14 cellular contexts compared by ENCODE assay signal in the genomic region with DNA sequence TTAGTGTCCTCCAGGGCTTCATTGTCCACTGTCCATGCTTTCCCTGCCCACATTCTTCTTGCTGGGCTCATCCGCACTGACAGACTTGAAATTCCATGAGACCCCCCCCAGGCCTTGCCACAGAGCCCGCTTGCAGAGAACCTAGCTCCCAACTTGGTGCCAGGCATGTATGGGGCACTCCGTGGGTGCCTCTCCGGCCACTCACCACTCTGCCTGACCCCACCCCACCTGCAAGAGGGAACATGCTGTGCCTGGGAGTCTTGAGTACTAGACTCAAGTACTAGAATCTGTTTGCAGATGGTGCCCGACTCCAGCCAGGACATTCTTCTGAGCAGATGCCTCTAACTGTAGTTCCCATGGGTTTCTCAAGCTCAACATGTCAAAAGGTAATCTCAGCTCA. TPM values are rescaled to one million over a fixed set of nuclear protein-coding genes. Genes with fewer than 3 reads are reported as not detected.
DNase-seq lines count a peak whose midpoint lies in the region; ATAC-seq and TF ChIP-seq lines count a peak whose summit lies in the region.
"Had no signal": no experiment of that assay in that cellular context is flagged by ENCODE, and none has a peak within 500 bp of the region (broad histone marks: within the 10 kb centered on the region; RNA-seq: fewer than 3 reads in every experiment).

No MANE protein-coding gene starts in this region.

- DNase-seq in T-helper 1 cell (no peak), HEK293T (ENCODE audit: extremely low spot score) (no peak), putamen (ENCODE audit: low spot score) (no peak)
- no peak for DNase-seq in activated CD4-positive, alpha-beta memory T cell treated with anti-CD3 and anti-CD28 coated beads, Interleukin-2, amount 10 ng/mL, durations not matched to agents 7 days and 5 days
- DNase-seq: 8988T; DND-41; KG1; NCI-H2227 treated with DMSO at 0.1 percent for 48 hours; stimulated activated naive CD4-positive, alpha-beta T cell had no signal

- H3K27me3 ChIP-seq in gastroesophageal sphincter: no peaks in the 10 kb centered on the region
- H3K27me3 ChIP-seq: body of pancreas had no signal

- 20 to 83% methylated on average over 1 of the region's 5 CpGs for WGBS in gastroesophageal sphincter (ENCODE audit: low coverage in 1 of 2), 2 donors

- H3K27ac ChIP-seq in gastroesophageal sphincter (peak overlapping the region in 3 of 4 donors; percentile 19 to 59 (median 29)), skin epidermis (peak overlapping the region in 18 of 21 experiments; percentile 16 to 84 (median 62))
- H3K27ac ChIP-seq: body of pancreas had no signal

- H3K36me3 Mint-ChIP-seq in T-helper 1 cell treated with Interleukin-12 subunit alpha and Interleukin-12 subunit beta and Interleukin-4 antibody, amounts not matched to agents 30 μg/mL and 1 μg/mL, for 36 hours (ENCODE audit: low read depth): peaks cover 26% of the 10 kb centered on the region
- peaks cover 18% of the 10 kb centered on the region for H3K36me3 Mint-ChIP-seq in activated CD4-positive, alpha-beta memory T cell treated with anti-CD3 and anti-CD28 coated beads, Interleukin-2, amount 10 ng/mL, durations not matched to agents 7 days and 5 days (ENCODE audit: low read depth)

- no peak for TF ChIP-seq POLR2A in gastroesophageal sphincter (IDR thresholded peaks at IDR 0.05)

- no peak for TF ChIP-seq CTCF in gastroesophageal sphincter (IDR thresholded peaks at IDR 0.05)

- no peak overlapping the region for H3K4me3 ChIP-seq in gastroesophageal sphincter
- no peak overlapping the region for H3K4me3 ChIP-seq in skin epidermis
- H3K4me3 ChIP-seq: body of pancreas had no signal

- no peaks in the 10 kb centered on the region for H3K9me3 Mint-ChIP-seq in T-helper 1 cell treated with Interleukin-12 subunit alpha and Interleukin-12 subunit beta and Interleukin-4 antibody, amounts not matched to agents 30 μg/mL and 1 μg/mL, for 36 hours
- no peaks in the 10 kb centered on the region for H3K9me3 Mint-ChIP-seq in activated CD4-positive, alpha-beta memory T cell treated with anti-CD3 and anti-CD28 coated beads, Interleukin-2, amount 10 ng/mL, durations not matched to agents 7 days and 5 days

- no peaks in the 10 kb centered on the region for H3K9me3 ChIP-seq in gastroesophageal sphincter
- H3K9me3 ChIP-seq: body of pancreas had no signal

- peaks cover 75% of the 10 kb centered on the region for H3K4me1 Mint-ChIP-seq in T-helper 1 cell treated with Interleukin-12 subunit alpha and Interleukin-12 subunit beta and Interleukin-4 antibody, amounts not matched to agents 30 μg/mL and 1 μg/mL, for 36 hours (ENCODE audit: low read depth)
- H3K4me1 Mint-ChIP-seq in activated CD4-positive, alpha-beta memory T cell treated with anti-CD3 and anti-CD28 coated beads, Interleukin-2, amount 10 ng/mL, durations not matched to agents 7 days and 5 days: peaks cover 68% of the 10 kb centered on the region

- no peaks in the 10 kb centered on the region for H3K27me3 Mint-ChIP-seq in T-helper 1 cell treated with Interleukin-12 subunit alpha and Interleukin-12 subunit beta and Interleukin-4 antibody, amounts not matched to agents 30 μg/mL and 1 μg/mL, for 36 hours (ENCODE audit: low read depth)
- H3K27me3 Mint-ChIP-seq in activated CD4-positive, alpha-beta memory T cell treated with anti-CD3 and anti-CD28 coated beads, Interleukin-2, amount 10 ng/mL, durations not matched to agents 7 days and 5 days: no peaks in the 10 kb centered on the region

- ATAC-seq in gastroesophageal sphincter: no peak
- no peak for ATAC-seq in GM19351 (IDR thresholded peaks at IDR 0.05; ENCODE audit: unreplicated experiment)
- ATAC-seq: body of pancreas had no signal

- no peak for TF ChIP-seq EP300 in gastroesophageal sphincter (IDR thresholded peaks at IDR 0.05)

- CTCF ChIA-PET in activated CD4-positive, alpha-beta memory T cell treated with anti-CD3 and anti-CD28 coated beads, Interleukin-2, amount 10 ng/mL, durations not matched to agents 7 days and 5 days (lab: Charles Lee): interaction anchor here (0.6 to 7.5 kb wide), 10 partner anchors 12 to 1104 kb away, joined by 3 to 65 read pairs (median 4); partner anchors contain the start of gene CNPY3
- CTCF ChIA-PET in HEK293T (lab: Yijun Ruan, JAX): no interaction called here

- peaks cover 0 to 29% (median 0%) of the 10 kb centered on the region in 3 donors for H3K4me1 ChIP-seq in gastroesophageal sphincter
- H3K4me1 ChIP-seq: body of pancreas had no signal

- POLR2A ChIA-PET in activated CD4-positive, alpha-beta memory T cell treated with anti-CD3 and anti-CD28 coated beads, Interleukin-2, amount 10 ng/mL, durations not matched to agents 7 days and 5 days (lab: Charles Lee): interaction anchor here (1.3 to 7.9 kb wide), 10 partner anchors 8 to 618 kb away, joined by 3 to 107 read pairs (median 7); partner anchors contain the start of genes TAF8 and TRERF1
- POLR2A ChIA-PET in HEK293T (lab: Yijun Ruan, JAX): no interaction called here

- H3K27ac Mint-ChIP-seq in T-helper 1 cell treated with Interleukin-12 subunit alpha and Interleukin-12 subunit beta and Interleukin-4 antibody, amounts not matched to agents 30 μg/mL and 1 μg/mL, for 36 hours: peak overlapping the region; percentile 92
- peak overlapping the region; percentile 75 for H3K27ac Mint-ChIP-seq in activated CD4-positive, alpha-beta memory T cell treated with anti-CD3 and anti-CD28 coated beads, Interleukin-2, amount 10 ng/mL, durations not matched to agents 7 days and 5 days

- H3K4me3 Mint-ChIP-seq in T-helper 1 cell treated with Interleukin-12 subunit alpha and Interleukin-12 subunit beta and Interleukin-4 antibody, amounts not matched to agents 30 μg/mL and 1 μg/mL, for 36 hours: no peak overlapping the region
- peak overlapping the region; percentile 28 for H3K4me3 Mint-ChIP-seq in activated CD4-positive, alpha-beta memory T cell treated with anti-CD3 and anti-CD28 coated beads, Interleukin-2, amount 10 ng/mL, durations not matched to agents 7 days and 5 days

- H3K36me3 ChIP-seq in gastroesophageal sphincter: no peaks in the 10 kb centered on the region

TF ChIP-seq in HEK293T, 16 proteins besides CTCF, POLR2A, EP300 and RAD21:
- TF ChIP-seq PKNOX1 (IDR thresholded peaks at IDR 0.05) (no peak), TARDBP (IDR thresholded peaks at IDR 0.05) (no peak), ELF4 (IDR thresholded peaks at IDR 0.05) (no peak), LEF1 (IDR thresholded peaks at IDR 0.05; ENCODE audit: borderline replicate concordance) (no peak), SP1 (IDR thresholded peaks at IDR 0.05) (no peak), L3MBTL2 (conservative IDR thresholded peaks at IDR 0.05) (no peak), FOXM1 (IDR thresholded peaks at IDR 0.05; ENCODE audit: borderline replicate concordance) (no peak), HDGF (IDR thresholded peaks at IDR 0.05; ENCODE audit: borderline replicate concordance) (no peak), BHLHE40 (IDR thresholded peaks at IDR 0.05; ENCODE audit: borderline replicate concordance) (no peak), ZNF384 (IDR thresholded peaks at IDR 0.05) (no peak), SUZ12 (IDR thresholded peaks at IDR 0.05) (no peak), NFRKB (IDR thresholded peaks at IDR 0.05) (no peak)

RNA-seq across cellular contexts. Expression of gene TRERF1, which starts 47.9 kb away (rescaled TPM):
- total RNA-seq in activated CD4-positive, alpha-beta memory T cell treated with anti-CD3 and anti-CD28 coated beads, Interleukin-2, amount 10 ng/mL, durations not matched to agents 7 days and 5 days: 10 to 100 TPM; 17.4 to 18.2 TPM
- 1 to 10 TPM; 3.2 to 7.4 (median 5.4) TPM for total RNA-seq in gastroesophageal sphincter
